In the genomic region with DNA sequence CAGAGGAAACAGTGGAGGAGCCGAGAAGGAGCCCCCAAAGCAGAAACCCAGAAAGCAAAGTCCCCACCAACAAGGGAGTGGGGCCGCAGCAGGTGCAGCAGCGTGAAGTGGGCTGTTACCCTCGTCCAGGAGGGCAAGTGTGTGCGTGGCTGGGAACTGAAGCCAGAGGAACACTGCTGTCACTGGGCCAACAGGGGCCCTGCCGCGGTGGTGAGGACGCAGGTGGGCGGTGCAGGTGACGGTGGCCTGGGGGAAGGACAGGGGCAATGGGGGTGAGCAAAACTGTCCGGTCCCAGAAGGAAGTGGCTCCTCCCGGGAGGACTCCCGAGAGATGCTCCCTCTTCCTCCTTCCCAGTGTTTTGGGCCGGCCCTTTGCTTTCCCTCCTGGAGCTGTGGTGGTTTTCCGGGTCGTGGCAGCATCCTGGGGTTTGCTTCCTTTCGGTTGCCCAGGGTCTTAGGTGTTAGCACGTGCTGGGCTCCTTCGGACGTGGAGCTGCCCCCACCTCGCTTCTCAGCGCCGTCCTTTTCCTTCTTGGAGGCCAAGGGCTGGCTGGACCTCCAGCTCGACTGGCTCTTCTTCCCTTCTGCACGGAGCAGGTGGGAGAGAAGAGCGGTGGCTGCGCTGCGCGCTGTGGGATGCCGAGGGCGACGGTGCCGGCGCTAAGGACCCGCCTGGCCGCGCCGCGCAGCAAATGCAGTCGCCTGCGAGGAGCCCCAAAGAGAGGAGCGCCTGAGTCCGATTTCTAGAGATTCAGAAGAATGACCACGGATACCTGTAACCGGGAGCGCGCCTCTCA, we compare ENCODE assay signal across 1 cellular context.
TF ChIP-seq lines count a peak whose summit lies in the region.

No MANE protein-coding gene starts in this region.

TF ChIP-seq in K562, 482 proteins besides CTCF, POLR2A, EP300 and RAD21 (continued from another document):
- TF ChIP-seq ZBTB17 (CRISPR knock-in tag; IDR thresholded peaks at IDR 0.05): no peak
